ENCODE assay signal across 8 cellular contexts in the genomic region with DNA sequence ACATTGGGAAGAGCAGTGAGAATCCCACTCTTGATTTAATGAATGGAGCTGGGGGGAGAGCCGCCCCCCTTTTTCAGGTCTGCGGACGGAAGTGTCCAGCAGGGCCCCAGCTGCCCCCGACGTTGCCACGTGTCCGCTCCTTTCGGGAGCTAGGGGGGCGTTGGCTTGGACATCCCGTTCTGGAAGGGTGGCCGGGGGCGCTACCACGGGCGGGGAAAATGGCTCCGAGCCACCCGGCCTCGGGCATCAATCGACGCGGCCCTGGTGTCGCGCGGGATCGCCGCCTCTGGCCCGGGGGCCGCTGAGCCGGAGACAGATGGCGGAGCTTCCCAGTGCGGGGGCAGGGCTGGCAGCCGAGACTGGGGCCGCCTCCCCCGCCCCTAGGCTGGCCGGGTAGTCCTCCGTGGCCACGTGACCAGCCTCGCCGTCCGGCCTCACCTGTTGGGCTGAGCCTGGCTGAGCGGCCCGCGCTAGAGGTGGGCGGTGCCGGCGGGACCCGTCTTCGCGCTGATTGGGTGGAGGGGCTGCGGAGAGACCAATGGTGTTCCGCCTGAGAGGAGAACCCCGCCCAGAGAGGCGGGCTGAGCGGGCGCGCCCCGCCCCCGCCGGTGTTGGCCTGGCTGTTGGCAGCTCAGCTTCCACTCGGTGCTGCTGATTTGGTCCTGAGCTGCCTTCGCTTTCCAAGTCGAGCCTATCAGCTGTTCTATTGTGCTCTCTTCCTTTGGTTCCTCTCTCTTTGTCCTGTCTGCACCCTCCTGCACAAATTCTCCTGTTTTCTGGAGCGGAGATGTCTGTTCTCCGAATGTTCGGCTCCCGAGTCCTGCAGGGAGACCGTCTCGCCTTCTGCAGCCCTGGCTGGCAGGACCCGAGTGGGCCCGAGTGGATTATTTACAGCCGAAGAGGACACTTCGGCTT. TPM values are rescaled to one million over a fixed set of nuclear protein-coding genes. Genes with fewer than 3 reads are reported as not detected.
A peak's percentile ranks its signal among the peaks of the same experiment; 100 is the strongest.
DNase-seq lines count a peak whose midpoint lies in the region; ATAC-seq and TF ChIP-seq lines count a peak whose summit lies in the region.

No MANE protein-coding gene starts in this region.

- H3K79me2 ChIP-seq in mammary epithelial cell (ENCODE audit: insufficient read depth, low read length): peaks cover 11% of the 10 kb centered on the region

- peak overlapping the region; percentile 91 for H3K4me2 ChIP-seq in mammary epithelial cell (ENCODE audit: insufficient read depth, low read depth, low read length)

- intact Hi-C loops in activated B cell treated with CpG ODN at 0.5 μM for 24 hours (cut with micrococcal nuclease): no loop called here
- intact Hi-C loops in mammary epithelial cell (cut with micrococcal nuclease): loop anchor here (1.0 to 10.0 kb wide), 5 partner anchors 104 to 536 kb away; no protein-coding TSS in a partner anchor
- intact Hi-C loops in gastrocnemius medialis (cut with DNase I; ENCODE audit: low total_unique reads): no loop called here

- H3K4me3 Mint-ChIP-seq in activated B cell treated with CpG ODN at 0.5 μM for 24 hours: peak overlapping the region; percentile 74

- POLR2A ChIA-PET in activated B cell treated with CpG ODN at 0.5 μM for 24 hours (lab: Charles Lee): interaction anchor here (1.3 kb wide), 1 partner anchor 8 kb away, joined by 4 read pairs; a partner anchor contains a TSS

- 2% methylated on average over 16 of the region's 71 CpGs for WGBS in mammary epithelial cell (ENCODE audit: low coverage, missing lambda C conversion rate)

- H3K36me3 Mint-ChIP-seq in activated B cell treated with CpG ODN at 0.5 μM for 24 hours (ENCODE audit: low read depth): peaks cover 2% of the 10 kb centered on the region

- H3K27ac ChIP-seq in mammary epithelial cell (ENCODE audit: insufficient read depth, low read depth, low read length): peak overlapping the region; percentile 52
- H3K27ac ChIP-seq in iPS-18a (ENCODE audit: low read length): no peak overlapping the region
- peak overlapping the region in 2 of 4 donors; percentile 41 to 48 for H3K27ac ChIP-seq in gastrocnemius medialis

- DNase-seq in NCI-H187 (lab: John Stamatoyannopoulos, UW) (peak; percentile 74 to 84), NCI-H187 treated with DMSO at 0.1 percent for 48 hours (lab: John Stamatoyannopoulos, UW) (no peak), LHCN-M2 (ENCODE audit: low read depth) (peak; percentile 96), activated B cell treated with CpG ODN at 0.5 μM for 24 hours (peak; percentile 74), mammary epithelial cell (peak; percentile 98), gastrocnemius medialis (peak; percentile 74 to 80), NCI-H1694 (lab: John Stamatoyannopoulos, UW) (no peak)

- peak overlapping the region; percentile 97 for H2AFZ ChIP-seq in mammary epithelial cell (ENCODE audit: low read depth, low read length)

- in situ Hi-C loops in mammary epithelial cell (cut with MboI; ENCODE audit: low sequenced_read_pairs in 2 of 2): loop anchor here (10.0 to 25.0 kb wide), 4 partner anchors 628 to 972 kb away; no protein-coding TSS in a partner anchor
- in situ Hi-C loops in gastrocnemius medialis (cut with MboI; ENCODE audit: low sequenced_read_pairs in 4 of 4): loop anchor here in 3 of 4 donors (5.0 to 25.0 kb wide), 4 partner anchors 714 to 972 kb away; no protein-coding TSS in a partner anchor

- peaks cover 26% of the 10 kb centered on the region for H3K4me1 Mint-ChIP-seq in activated B cell treated with CpG ODN at 0.5 μM for 24 hours

- no peaks in the 10 kb centered on the region for H4K20me1 ChIP-seq in mammary epithelial cell (ENCODE audit: insufficient read depth, low read length)

- no peaks in the 10 kb centered on the region for H3K9me3 ChIP-seq in mammary epithelial cell (replicated peaks; ENCODE audit: insufficient read depth, low read length)
- no peaks in the 10 kb centered on the region for H3K9me3 ChIP-seq in iPS-18a (ENCODE audit: control insufficient read depth, low read depth, low read length)
- H3K9me3 ChIP-seq in gastrocnemius medialis: no peaks in the 10 kb centered on the region

- H3K4me1 ChIP-seq in mammary epithelial cell (ENCODE audit: insufficient read depth, low read length): peaks cover 15% of the 10 kb centered on the region
- H3K4me1 ChIP-seq in iPS-18a (ENCODE audit: control insufficient read depth, low read depth, low read length): peaks cover 67% of the 10 kb centered on the region
- H3K4me1 ChIP-seq in gastrocnemius medialis: peaks cover 9 to 15% of the 10 kb centered on the region in 2 donors

- dilution Hi-C loops in mammary epithelial cell (cut with HindIII; ENCODE audit: low sequenced_read_pairs): no loop called here

- H3K27me3 Mint-ChIP-seq in activated B cell treated with CpG ODN at 0.5 μM for 24 hours: peaks cover 23% of the 10 kb centered on the region

- H3K27me3 ChIP-seq in mammary epithelial cell (ENCODE audit: insufficient read depth, low read length) (no peaks in the 10 kb centered on the region), iPS-18a (ENCODE audit: control insufficient read depth, insufficient read depth, low read length) (peaks cover 32% of the 10 kb centered on the region), gastrocnemius medialis (peaks cover 20 to 56% (median 48%) of the 10 kb centered on the region in 3 donors)

- H3K9me3 Mint-ChIP-seq in activated B cell treated with CpG ODN at 0.5 μM for 24 hours: no peaks in the 10 kb centered on the region

- CTCF ChIA-PET in activated B cell treated with CpG ODN at 0.5 μM for 24 hours (lab: Charles Lee) (no interaction called here), mammary epithelial cell (lab: Charles Lee; ENCODE audit: low non-redundant PET) (interaction anchor here (1.0 kb wide), 1 partner anchor 9 kb away, joined by 8 read pairs; a partner anchor contains a TSS)

- no TSS peak for BruUV-seq in mammary epithelial cell (replicated peaks; lab: Mats Ljungman, UMichigan)

- no peaks in the 10 kb centered on the region for H3K36me3 ChIP-seq in mammary epithelial cell (ENCODE audit: insufficient read depth, low read length)
- H3K36me3 ChIP-seq in iPS-18a (ENCODE audit: control insufficient read depth, low read depth, low read length): no peaks in the 10 kb centered on the region
- H3K36me3 ChIP-seq in gastrocnemius medialis: no peaks in the 10 kb centered on the region

- no peak overlapping the region for H3K27ac Mint-ChIP-seq in activated B cell treated with CpG ODN at 0.5 μM for 24 hours

- no peak for TF ChIP-seq CTCF in activated B cell treated with CpG ODN at 0.5 μM for 24 hours (IDR thresholded peaks at IDR 0.05)
- no peak for TF ChIP-seq CTCF in mammary epithelial cell (conservative IDR thresholded peaks at IDR 0.05 in 1 of 2, IDR thresholded peaks at IDR 0.05 in 1 of 2; ENCODE audit: extremely low read depth in 1 of 2, insufficient read depth in 1 of 2, low read depth in 1 of 2, low read length in 2 of 2)
- TF ChIP-seq CTCF in gastrocnemius medialis (IDR thresholded peaks at IDR 0.05 in 4 of 5, conservative IDR thresholded peaks at IDR 0.05 in 1 of 5): no peak

- H3K4me3 ChIP-seq in mammary epithelial cell (replicated peaks in 1 of 3; ENCODE audit: insufficient read depth in 1 of 3, low read depth in 2 of 3, low read length in 3 of 3) (peak overlapping the region; percentile 58 to 83 (median 61)), iPS-18a (ENCODE audit: low read length) (peak overlapping the region; percentile 67), gastrocnemius medialis (peak overlapping the region; percentile 52 to 74 (median 62))

- TF ChIP-seq POLR2A in gastrocnemius medialis (IDR thresholded peaks at IDR 0.05): peak in 1 of 2 donors; percentile 39

- ATAC-seq in activated B cell treated with CpG ODN at 0.5 μM for 24 hours (ENCODE audit: low read depth): peak; percentile 100
- ATAC-seq in gastrocnemius medialis: peak; percentile 96

- H3K9ac ChIP-seq in mammary epithelial cell (ENCODE audit: insufficient read depth, low read length) (peak overlapping the region; percentile 62), iPS-18a (ENCODE audit: low read length) (peak overlapping the region; percentile 58)

RNA-seq across cellular contexts. Expression of a gene that starts 8.3 kb away (rescaled TPM):
- total RNA-seq in LHCN-M2 (2014; rRNA removed) (6.9 and 7.7 TPM in 2 replicates), activated B cell treated with CpG ODN at 0.5 μM for 24 hours (3.1 and 3.3 TPM in 2 replicates), mammary epithelial cell (10 to 100 TPM in 1 of 2 donors, 1 to 10 TPM in 1; 4.0 to 14.7 TPM), gastrocnemius medialis (1 to 10 TPM in 2 of 4 donors, under 1 TPM in 2; 0.10 to 4.0 (median 0.82) TPM)
- polyA plus RNA-seq in LHCN-M2 (2012): 2.3 TPM
- 1.5 TPM for polyA plus RNA-seq in mammary epithelial cell
- 0.98 TPM for polyA minus RNA-seq in mammary epithelial cell

Comparison
In these comparisons a context has a peak if more than half of its experiments do, and no peak if none do; other contexts are left out.
1. DNase-seq: peak in NCI-H187 (2 of 2), LHCN-M2 (single experiment), activated B cell treated with CpG ODN at 0.5 μM for 24 hours (single experiment), mammary epithelial cell (single experiment) and gastrocnemius medialis (2 of 2); none in NCI-H187 treated with DMSO at 0.1 percent for 48 hours (single experiment) and NCI-H1694 (single experiment).
2. Peak in every context shown above with its lines, with median percentiles within 50 percentile points of each other: H3K4me3 ChIP-seq.